31 cellular contexts compared by ENCODE assay signal in genomic region chr2:138548796-138549195, GRCh38.
"Had no signal": no experiment of that assay in that cellular context is flagged by ENCODE, and none has a peak within 500 bp of the region (broad histone marks: within the 10 kb centered on the region; RNA-seq: fewer than 3 reads in every experiment).

No MANE protein-coding gene starts in this region.

- H2AFZ ChIP-seq: neural progenitor cell, parathyroid adenoma had no signal

- H3K4me2 ChIP-seq: neural progenitor cell had no signal

- H3K27me3 ChIP-seq: colonic mucosa, gastroesophageal sphincter, heart right ventricle, neural progenitor cell, right atrium auricular region, sigmoid colon, tibial nerve, upper lobe of left lung had no signal

- H3K4me3 ChIP-seq: colonic mucosa, gastroesophageal sphincter, heart right ventricle, lower lobe of right lung, neural progenitor cell, prostate gland, right atrium auricular region, sigmoid colon, thoracic aorta, tibial nerve, upper lobe of left lung had no signal

- H3K9me3 Mint-ChIP-seq: dendritic cell treated with granulocyte-macrophage colony-stimulating factor and Interleukin-4, amounts not matched to agents 40 ng/mL and 50 ng/mL, for 4 days; stimulated activated effector memory CD8-positive, alpha-beta T cell treated with anti-CD3 and anti-CD28 coated beads, Interleukin-12 subunit alpha, Interleukin-12 subunit beta, amount 100 ng/mL, for 72 hours had no signal

- H3K4me1 Mint-ChIP-seq: nephron, neural progenitor cell had no signal

- H3K4me1 ChIP-seq: colonic mucosa, lower lobe of right lung, neural progenitor cell, parathyroid adenoma, prostate gland, right atrium auricular region had no signal

- H3K27me3 Mint-ChIP-seq: dendritic cell treated with granulocyte-macrophage colony-stimulating factor and Interleukin-4, amounts not matched to agents 40 ng/mL and 50 ng/mL, for 4 days; naive thymus-derived CD4-positive, alpha-beta T cell had no signal

- DNase-seq: colonic mucosa; effector CD8-positive, alpha-beta T cell; endodermal cell; foreskin fibroblast; glutamatergic neuron; heart right ventricle; hippocampal formation; islet precursor cell; left ventricle myocardium superior; lower lobe of right lung; mesenchymal stem cell; naive thymus-derived CD4-positive, alpha-beta T cell; sigmoid colon; stimulated activated CD4-positive, alpha-beta T cell treated with anti-CD3 and anti-CD28 coated beads, Interleukin-2, amount 100 ng/mL, for 24 hours; stimulated activated CD4-positive, alpha-beta T cell treated with anti-CD3 and anti-CD28 coated beads, Interleukin-4, amount 100 ng/mL, for 24 hours; stimulated activated naive CD8-positive, alpha-beta T cell treated with anti-CD3 and anti-CD28 coated beads, Interleukin-15, Interleukin-2, amounts not matched to agents 100 U/mL and 50 U/mL, for 24 hours; substantia nigra; upper lobe of left lung had no signal

- ATAC-seq: esophagus mucosa; gastroesophageal sphincter; heart right ventricle; left ventricle myocardium superior; lower lobe of right lung; naive thymus-derived CD4-positive, alpha-beta T cell; stimulated activated effector memory CD8-positive, alpha-beta T cell treated with anti-CD3 and anti-CD28 coated beads, Interleukin-12 subunit alpha, Interleukin-12 subunit beta, amount 100 ng/mL, for 72 hours; stimulated activated naive CD8-positive, alpha-beta T cell treated with anti-CD3 and anti-CD28 coated beads, Interleukin-15, Interleukin-2, amounts not matched to agents 100 U/mL and 50 U/mL, for 24 hours had no signal

- H3K9ac ChIP-seq: neural progenitor cell, parathyroid adenoma had no signal

- H3K27ac Mint-ChIP-seq: dendritic cell treated with granulocyte-macrophage colony-stimulating factor and Interleukin-4, amounts not matched to agents 40 ng/mL and 50 ng/mL, for 4 days; endodermal cell; mesothelial cell of epicardium; naive thymus-derived CD4-positive, alpha-beta T cell; nephron; neural progenitor cell; stimulated activated effector memory CD8-positive, alpha-beta T cell treated with anti-CD3 and anti-CD28 coated beads, Interleukin-12 subunit alpha, Interleukin-12 subunit beta, amount 100 ng/mL, for 72 hours had no signal

- H3K27ac ChIP-seq: colonic mucosa, epithelial cell of prostate, gastroesophageal sphincter, heart right ventricle, lower lobe of right lung, neural progenitor cell, parathyroid adenoma, prostate gland, right atrium auricular region, sigmoid colon, thoracic aorta, tibial nerve, upper lobe of left lung had no signal

- H3K4me3 Mint-ChIP-seq: dendritic cell treated with granulocyte-macrophage colony-stimulating factor and Interleukin-4, amounts not matched to agents 40 ng/mL and 50 ng/mL, for 4 days; endodermal cell; mesothelial cell of epicardium; naive thymus-derived CD4-positive, alpha-beta T cell; nephron; neural progenitor cell; stimulated activated effector memory CD8-positive, alpha-beta T cell treated with anti-CD3 and anti-CD28 coated beads, Interleukin-12 subunit alpha, Interleukin-12 subunit beta, amount 100 ng/mL, for 72 hours had no signal
